Comparison of ENCODE assay signal across 15 cellular contexts in the genomic region with DNA sequence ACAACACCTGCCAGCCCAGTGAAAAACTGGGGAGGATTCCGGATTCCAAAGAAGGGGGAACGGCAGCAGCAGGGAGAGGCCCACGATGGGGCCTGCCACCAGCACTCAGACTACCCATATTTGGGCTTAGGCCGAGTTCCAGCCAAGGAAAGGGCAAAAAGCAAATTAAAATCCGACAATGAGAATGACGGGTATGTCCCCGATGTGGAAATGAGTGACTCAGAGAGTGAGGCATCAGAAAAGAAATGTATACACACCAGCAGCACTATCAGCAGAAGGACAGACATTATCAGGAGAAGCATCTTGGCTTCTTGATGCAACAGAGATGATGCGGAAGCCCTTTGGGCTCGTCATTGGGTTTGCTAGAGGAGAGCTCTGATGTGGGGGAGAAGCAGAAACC.
DNase-seq lines count a peak whose midpoint lies in the region; ATAC-seq and TF ChIP-seq lines count a peak whose summit lies in the region.
"Had no signal": no experiment of that assay in that cellular context is flagged by ENCODE, and none has a peak within 500 bp of the region (broad histone marks: within the 10 kb centered on the region; RNA-seq: fewer than 3 reads in every experiment).

No MANE protein-coding gene starts in this region.

- H3K36me3 Mint-ChIP-seq in GM23338 (ENCODE audit: low read depth) = peaks cover 72% of the 10 kb centered on the region

- no peak overlapping the region for H3K4me3 Mint-ChIP-seq in GM23338

- H3K79me2 ChIP-seq in GM23338 (replicated peaks; ENCODE audit: insufficient read depth) = peaks cover 28% of the 10 kb centered on the region

- no peak for ATAC-seq in GM23338
- ATAC-seq in GM18867 (IDR thresholded peaks at IDR 0.05; ENCODE audit: unreplicated experiment) = no peak

- H3K4me3 ChIP-seq in GM23338 (no peak overlapping the region), fibroblast of villous mesenchyme (ENCODE audit: low read depth, low read length) (no peak overlapping the region)
- H3K4me3 ChIP-seq: colonic mucosa, esophagus squamous epithelium, thyroid gland had no signal

- no peak for TF ChIP-seq CTCF in GM23338 (conservative IDR thresholded peaks at IDR 0.05; ENCODE audit: low read depth in 2 of 2)
- no peak for TF ChIP-seq CTCF in fibroblast of villous mesenchyme (IDR thresholded peaks at IDR 0.05; ENCODE audit: insufficient read depth, low read depth, low read length)

- H3K27me3 ChIP-seq in GM23338 (ENCODE audit: insufficient read depth) = no peaks in the 10 kb centered on the region
- H3K27me3 ChIP-seq: colonic mucosa, esophagus squamous epithelium, thyroid gland had no signal

- H3K4me1 Mint-ChIP-seq in GM23338 = peaks cover 55% of the 10 kb centered on the region

- H3K27ac Mint-ChIP-seq in GM23338 = peak overlapping the region; percentile 82

- peaks cover 52% of the 10 kb centered on the region for H4K20me1 ChIP-seq in GM23338 (replicated peaks; ENCODE audit: insufficient read depth)

- no peak overlapping the region for H2AFZ ChIP-seq in GM23338

- H3F3A ChIP-seq in GM23338 (replicated peaks; ENCODE audit: low read depth) = peaks cover 72% of the 10 kb centered on the region

- peak overlapping the region; percentile 43 for H3K27ac ChIP-seq in GM23338 (ENCODE audit: low read depth)
- H3K27ac ChIP-seq: colonic mucosa, esophagus squamous epithelium, thyroid gland had no signal

- H3K4me2 ChIP-seq in GM23338 = no peak overlapping the region

- H3K36me3 ChIP-seq in GM23338 (ENCODE audit: insufficient read depth) = peaks cover 69% of the 10 kb centered on the region
- H3K36me3 ChIP-seq: colonic mucosa had no signal

- no peaks in the 10 kb centered on the region for H3K9me3 Mint-ChIP-seq in GM23338

- peak; percentile 57 for DNase-seq in A172 (ENCODE audit: low spot score)
- DNase-seq in GM23338 (ENCODE audit: low spot score) = no peak
- DNase-seq in amniotic epithelial cell (ENCODE audit: low read depth) = peak; percentile 99
- peak; percentile 96 for DNase-seq in fibroblast of villous mesenchyme (ENCODE audit: low read depth)
- DNase-seq in NOMO-1 (lab: John Stamatoyannopoulos, UW; ENCODE audit: unreplicated experiment in 2 of 2) = no peak
- no peak for DNase-seq in nucleus accumbens (lab: John Stamatoyannopoulos, UW)
- no peak for DNase-seq in mucosa of gallbladder (ENCODE audit: low spot score)
- DNase-seq: activated naive CD4-positive, alpha-beta T cell treated with anti-CD3 and anti-CD28 coated beads, Interleukin-2, amount 50 U/mL, for 16 hours; colonic mucosa; esophagus squamous epithelium; NCI-H2081 treated with DMSO at 0.1 percent for 48 hours; posterior cingulate gyrus; stimulated activated CD4-positive, alpha-beta T cell treated with anti-CD3 and anti-CD28 coated beads, Interleukin-15, amount 100 ng/mL, for 24 hours; thyroid gland had no signal

- H3K4me1 ChIP-seq in GM23338 (ENCODE audit: insufficient read depth) = no peaks in the 10 kb centered on the region
- H3K4me1 ChIP-seq: colonic mucosa, esophagus squamous epithelium, thyroid gland had no signal

- H3K27me3 Mint-ChIP-seq in GM23338 (ENCODE audit: insufficient read depth, low read depth, poor library complexity) = peaks cover 16% of the 10 kb centered on the region

- H3K9me2 ChIP-seq in GM23338 (ENCODE audit: insufficient read depth) = no peaks in the 10 kb centered on the region

TF ChIP-seq in GM23338, 12 proteins besides CTCF, POLR2A, EP300 and RAD21 (continues in another document):
- TF ChIP-seq REST (IDR thresholded peaks at IDR 0.05; ENCODE audit: unreplicated experiment) = no peak
- TF ChIP-seq POLR2AphosphoS5 (IDR thresholded peaks at IDR 0.05; ENCODE audit: low read depth) = no peak
- no peak for TF ChIP-seq ZNF462 (CRISPR knock-in tag; IDR thresholded peaks at IDR 0.05)
- TF ChIP-seq ZNF331 (CRISPR knock-in tag; IDR thresholded peaks at IDR 0.05; ENCODE audit: low read depth) = no peak
- TF ChIP-seq NANOG (IDR thresholded peaks at IDR 0.05; ENCODE audit: borderline replicate concordance) = no peak
- TF ChIP-seq STAT1 (IDR thresholded peaks at IDR 0.05; ENCODE audit: unreplicated experiment) = no peak
- TF ChIP-seq EZH2phosphoT487 (IDR thresholded peaks at IDR 0.05; ENCODE audit: unreplicated experiment) = no peak
- TF ChIP-seq JUNB (IDR thresholded peaks at IDR 0.05; ENCODE audit: unreplicated experiment) = no peak
- no peak for TF ChIP-seq ZNF114 (CRISPR knock-in tag; IDR thresholded peaks at IDR 0.05)

Comparison
In these comparisons a context has a peak if more than half of its experiments do, and no peak if none do; other contexts are left out.
1. DNase-seq: peak in A172 (single experiment), amniotic epithelial cell (single experiment) and fibroblast of villous mesenchyme (single experiment); none in GM23338 (single experiment), NOMO-1 (0 of 2), nucleus accumbens (0 of 56) and mucosa of gallbladder (single experiment).